Comparison of ENCODE assay signal across 11 cellular contexts in the genomic region with DNA sequence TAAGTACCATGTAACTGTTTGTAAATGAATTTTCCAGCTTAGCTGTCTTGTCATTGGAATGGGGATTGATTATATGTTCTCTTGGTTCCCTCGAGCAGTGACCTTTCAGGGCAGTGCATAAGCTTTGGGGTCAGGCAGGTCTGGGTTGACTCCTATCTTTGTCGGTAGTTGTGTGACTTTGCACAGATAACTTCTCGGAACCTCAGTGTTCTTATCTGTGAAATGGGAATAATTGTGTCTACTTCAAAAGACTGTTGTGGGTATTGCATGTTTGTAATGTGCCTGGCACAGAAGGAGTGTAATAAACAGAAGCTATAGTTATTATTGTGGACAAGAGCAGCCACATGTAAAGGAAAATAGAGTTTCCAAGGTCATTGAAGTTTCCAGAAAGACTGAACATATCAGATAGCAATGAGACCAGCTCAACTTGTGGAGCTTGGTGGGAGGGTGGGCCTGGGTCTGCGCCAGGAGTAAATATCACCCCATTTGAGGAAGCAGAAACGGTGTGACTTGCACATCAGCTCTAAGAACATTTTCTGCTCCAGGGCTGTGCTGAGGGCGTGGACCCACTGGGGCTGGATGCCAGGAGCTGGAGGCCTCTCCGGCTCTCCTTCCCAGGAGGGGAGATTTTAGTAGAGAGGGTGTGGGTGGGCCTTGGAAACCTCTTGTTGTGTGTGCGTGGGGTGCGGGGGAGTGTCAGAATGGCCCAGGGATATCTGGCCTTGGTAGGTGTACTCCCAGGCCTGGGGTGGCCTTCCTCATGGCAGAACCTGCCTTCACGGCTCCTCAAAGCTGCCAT. TPM values are rescaled to one million over a fixed set of nuclear protein-coding genes. Genes with fewer than 3 reads are reported as not detected.
DNase-seq lines count a peak whose midpoint lies in the region; ATAC-seq, FAIRE-seq and TF ChIP-seq lines count a peak whose summit lies in the region.
"Had no signal": no experiment of that assay in that cellular context is flagged by ENCODE, and none has a peak within 500 bp of the region (broad histone marks: within the 10 kb centered on the region; RNA-seq: fewer than 3 reads in every experiment).

No MANE protein-coding gene starts in this region.

- H3K4me3 ChIP-seq in kidney (ENCODE audit: low read length in 2 of 2): no peak overlapping the region
- H3K4me3 ChIP-seq in small intestine (ENCODE audit: low read depth in 1 of 2, low read length in 2 of 2): no peak overlapping the region

- BruUV-seq in MCF 10A (replicated peaks; lab: Mats Ljungman, UMichigan): no TSS peak

- H3K27me3 Mint-ChIP-seq in MCF 10A (ENCODE audit: insufficient read depth, unreplicated experiment): no peaks in the 10 kb centered on the region

- no peak overlapping the region for H3K9ac ChIP-seq in kidney (ENCODE audit: low read length in 2 of 2)

- DNase-seq in HUDEP-2 (lab: John Stamatoyannopoulos, UW; ENCODE audit: unreplicated experiment in 76 of 76): peak in 51 of 76 experiments; percentile 10 to 75 (median 42)
- DNase-seq in MCF 10A (ENCODE audit: unreplicated experiment): peak; percentile 86
- DNase-seq in kidney: peak; percentile 83
- peak; percentile 49 for DNase-seq in small intestine
- DNase-seq in NCI-H1417 treated with DMSO at 0.1 percent for 48 hours (lab: John Stamatoyannopoulos, UW): no peak
- no peak for DNase-seq in NCI-H69 (lab: John Stamatoyannopoulos, UW)
- DNase-seq: activated gamma-delta T cell; CD4-positive, CD25-positive, alpha-beta regulatory T cell; NCI-H1436 treated with DMSO at 0.1 percent for 48 hours had no signal

- H3K4me3 Mint-ChIP-seq in MCF 10A (ENCODE audit: unreplicated experiment): peak overlapping the region; percentile 54

- TF ChIP-seq CTCF in MCF 10A (IDR thresholded peaks at IDR 0.05; ENCODE audit: unreplicated experiment) (no peak), kidney (IDR thresholded peaks at IDR 0.05; ENCODE audit: borderline replicate concordance, extremely low read depth, insufficient read depth) (no peak)

- intact Hi-C loops in MCF 10A (cut with micrococcal nuclease) (no loop called here), kidney (cut with DNase I) (no loop called here)

- H3K9me3 Mint-ChIP-seq in MCF 10A (ENCODE audit: unreplicated experiment): no peaks in the 10 kb centered on the region
- H3K9me3 Mint-ChIP-seq: CD4-positive, CD25-positive, alpha-beta regulatory T cell had no signal

- no peaks in the 10 kb centered on the region for H3K27me3 ChIP-seq in small intestine (ENCODE audit: control insufficient read depth in 2 of 2, insufficient read depth in 2 of 2, low read length in 2 of 2)

- ATAC-seq in HG03460 (IDR thresholded peaks at IDR 0.05; ENCODE audit: unreplicated experiment): no peak
- no peak for ATAC-seq in GM19455 (IDR thresholded peaks at IDR 0.05; ENCODE audit: unreplicated experiment)

- H3K27ac ChIP-seq in kidney (ENCODE audit: low read depth in 2 of 2, low read length in 2 of 2) (peak overlapping the region; percentile 9 to 20), small intestine (ENCODE audit: low read depth in 1 of 2, low read length in 1 of 2) (peak overlapping the region in 1 of 2 donors; percentile 47)

- H3K4me1 Mint-ChIP-seq in MCF 10A (ENCODE audit: insufficient read depth, unreplicated experiment): peaks cover 38% of the 10 kb centered on the region

- H3K9me3 ChIP-seq in kidney (ENCODE audit: control insufficient read depth in 1 of 2, low read length in 2 of 2) (no peaks in the 10 kb centered on the region), small intestine (ENCODE audit: control insufficient read depth, low read depth) (no peaks in the 10 kb centered on the region)

- POLR2A ChIA-PET in MCF 10A (lab: Yijun Ruan, JAX): interaction anchor here (0.6 to 13.6 kb wide), 33 partner anchors 9 to 450 kb away, joined by 3 to 274 read pairs (median 5); a partner anchor contains a TSS

- FAIRE-seq in kidney (lab: Jason Lieb, UNC): no peak
- FAIRE-seq in small intestine (lab: Jason Lieb, UNC): no peak

- H3K27ac Mint-ChIP-seq in MCF 10A (ENCODE audit: low read depth, unreplicated experiment): peak overlapping the region; percentile 97

- WGBS in small intestine, 3 donors: 50 to 60% (median 60%) methylated on average over 10 of the region's 10 CpGs

- CTCF ChIA-PET in MCF 10A (lab: Yijun Ruan, JAX): interaction anchor here (0.5 to 13.8 kb wide), 23 partner anchors 10 to 389 kb away, joined by 3 to 192 read pairs (median 4); a partner anchor contains a TSS

- H3K4me1 ChIP-seq in kidney (ENCODE audit: control insufficient read depth in 1 of 2, insufficient read depth in 1 of 2, low read depth in 1 of 2, low read length in 2 of 2) (peaks cover 7 to 15% of the 10 kb centered on the region in 2 donors), small intestine (ENCODE audit: control insufficient read depth in 2 of 2, insufficient read depth in 1 of 2, low read depth in 1 of 2, low read length in 1 of 2) (peaks cover 4 to 12% of the 10 kb centered on the region in 2 donors)

- H3K36me3 ChIP-seq in kidney (ENCODE audit: control insufficient read depth in 1 of 2, insufficient read depth in 2 of 2, low read length in 2 of 2): no peaks in the 10 kb centered on the region
- H3K36me3 ChIP-seq in small intestine (ENCODE audit: control insufficient read depth in 2 of 2, insufficient read depth in 2 of 2, low read length in 2 of 2): no peaks in the 10 kb centered on the region

- H3K36me3 Mint-ChIP-seq in MCF 10A (ENCODE audit: insufficient read depth, unreplicated experiment): peaks cover 7% of the 10 kb centered on the region
- H3K36me3 Mint-ChIP-seq: CD4-positive, CD25-positive, alpha-beta regulatory T cell had no signal

RNA-seq across cellular contexts. Expression of a gene that starts 19.8 kb away (rescaled TPM):
- total RNA-seq in MCF 10A (2022) (73.1 and 139 TPM in 2 replicates), kidney (116 TPM)
- polyA plus RNA-seq in kidney (ENCODE audit: insufficient read depth, low read depth, low replicate concordance) (193 TPM), small intestine (100 to 1,000 TPM in 2 of 3 donors, 10 to 100 TPM in 1; 71.6 to 344 (median 136) TPM)

Comparison
In these comparisons a context has a peak if more than half of its experiments do, and no peak if none do; other contexts are left out.
1. DNase-seq: peak in HUDEP-2 (51 of 76), MCF 10A (single experiment), kidney (single experiment) and small intestine (single experiment); none in NCI-H1417 treated with DMSO at 0.1 percent for 48 hours (single experiment) and NCI-H69 (single experiment).